In the genomic region with DNA sequence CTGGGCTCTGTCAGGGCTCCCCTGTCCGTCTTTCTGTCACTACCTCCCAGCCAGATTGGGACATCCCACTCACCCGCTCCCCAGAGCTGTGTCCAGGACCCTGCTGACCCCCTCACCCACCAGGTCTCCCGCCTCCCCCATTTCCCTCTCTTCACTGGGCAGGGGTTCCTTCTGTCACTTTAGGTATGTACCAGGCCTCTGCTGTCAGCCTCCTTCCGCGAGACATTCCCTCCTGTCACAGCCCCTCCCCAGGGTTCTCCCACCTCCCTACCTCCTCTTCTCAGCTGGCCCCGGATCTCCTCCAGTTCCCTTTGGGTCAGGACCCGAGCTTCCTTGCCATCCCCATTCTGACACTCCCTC, we compare ENCODE assay signal across 8 cellular contexts. TPM values are rescaled to one million over a fixed set of nuclear protein-coding genes. Genes with fewer than 3 reads are reported as not detected.
DNase-seq lines count a peak whose midpoint lies in the region; ATAC-seq, FAIRE-seq and TF ChIP-seq lines count a peak whose summit lies in the region.

No MANE protein-coding gene starts in this region.

- H3F3A ChIP-seq in DOHH2 (ENCODE audit: control insufficient read depth, insufficient read depth) = no peaks in the 10 kb centered on the region

- no peak for TF ChIP-seq CTCF in DOHH2 (IDR thresholded peaks at IDR 0.05; ENCODE audit: low read depth, low read length, poor library complexity, severe bottlenecking)
- no peak for TF ChIP-seq CTCF in Peyer's patch (IDR thresholded peaks at IDR 0.05)
- no peak for TF ChIP-seq CTCF in esophagus muscularis mucosa (IDR thresholded peaks at IDR 0.05)
- TF ChIP-seq CTCF in pancreas (IDR thresholded peaks at IDR 0.05) = no peak

- 4% methylated on average over 7 of the region's 7 CpGs for WGBS in esophagus muscularis mucosa
- WGBS in pancreas, 2 donors = 0 to 2% methylated on average over 7 of the region's 7 CpGs

- H3K36me3 ChIP-seq in DOHH2 (ENCODE audit: control insufficient read depth, low read length) (peaks cover 51% of the 10 kb centered on the region), Peyer's patch (peaks cover 0 to 20% (median 0%) of the 10 kb centered on the region in 3 donors), esophagus muscularis mucosa (peaks cover 0 to 32% (median 23%) of the 10 kb centered on the region in 4 donors), pancreas (peaks cover 0 to 14% (median 0%) of the 10 kb centered on the region in 3 donors)

- H3K27ac ChIP-seq in DOHH2 (ENCODE audit: low read depth, low read length) (peak overlapping the region; percentile 45), Peyer's patch (peak overlapping the region; percentile 65 to 83 (median 74)), esophagus muscularis mucosa (replicated peaks in 1 of 4) (peak overlapping the region; percentile 87 to 92 (median 88)), pancreas (peak overlapping the region in 1 of 4 donors; percentile 55)

- H3K4me2 ChIP-seq in DOHH2 (ENCODE audit: low read length) = peak overlapping the region; percentile 94

- ATAC-seq in pancreas = peak in 1 of 4 donors; percentile 0
- no peak for ATAC-seq in HG02885 (IDR thresholded peaks at IDR 0.05; ENCODE audit: poor library complexity, unreplicated experiment)

- no peak for FAIRE-seq in pancreas (lab: Jason Lieb, UNC)

- H3K79me2 ChIP-seq in DOHH2 (ENCODE audit: control insufficient read depth, low read length) = peaks cover 34% of the 10 kb centered on the region

- no peak for TF ChIP-seq EP300 in esophagus muscularis mucosa (IDR thresholded peaks at IDR 0.05)

- TF ChIP-seq POLR2A in Peyer's patch (IDR thresholded peaks at IDR 0.05) = no peak
- no peak for TF ChIP-seq POLR2A in esophagus muscularis mucosa (IDR thresholded peaks at IDR 0.05; ENCODE audit: low read depth)

- H4K20me1 ChIP-seq in DOHH2 (ENCODE audit: control insufficient read depth, insufficient read depth, low read depth, low read length) = no peaks in the 10 kb centered on the region

- H3K9me3 ChIP-seq in DOHH2 (ENCODE audit: control insufficient read depth, insufficient read depth, low read length) (no peaks in the 10 kb centered on the region), Peyer's patch (no peaks in the 10 kb centered on the region), esophagus muscularis mucosa (no peaks in the 10 kb centered on the region), pancreas (no peaks in the 10 kb centered on the region)

- peak overlapping the region; percentile 92 for H3K4me3 ChIP-seq in DOHH2 (ENCODE audit: low read length)
- peak overlapping the region; percentile 57 to 86 (median 72) for H3K4me3 ChIP-seq in Peyer's patch
- peak overlapping the region; percentile 61 to 78 (median 70) for H3K4me3 ChIP-seq in esophagus muscularis mucosa
- peak overlapping the region; percentile 56 to 91 (median 72) for H3K4me3 ChIP-seq in pancreas

- DNase-seq in Peyer's patch = no peak
- no peak for DNase-seq in esophagus muscularis mucosa (ENCODE audit: extremely low spot score)
- DNase-seq in pancreas = no peak
- DNase-seq in stimulated activated CD4-positive, alpha-beta T cell treated with anti-CD3 and anti-CD28 coated beads, Interleukin-12 subunit alpha, Interleukin-12 subunit beta, amount 100 ng/mL, for 4 hours = no peak
- no peak for DNase-seq in medulla oblongata (ENCODE audit: extremely low spot score)
- DNase-seq in putamen (ENCODE audit: low spot score) = no peak

- no peaks in the 10 kb centered on the region for H3K9me2 ChIP-seq in DOHH2 (replicated peaks; ENCODE audit: control insufficient read depth, low read length)

- H3K4me1 ChIP-seq in DOHH2 (ENCODE audit: control insufficient read depth, low read length) (peaks cover 35% of the 10 kb centered on the region), Peyer's patch (peaks cover 0 to 18% (median 8%) of the 10 kb centered on the region in 4 donors), esophagus muscularis mucosa (peaks cover 24 to 38% (median 31%) of the 10 kb centered on the region in 4 donors), pancreas (peaks cover 13 to 19% (median 16%) of the 10 kb centered on the region in 3 donors)

- H3K27me3 ChIP-seq in DOHH2 (ENCODE audit: control insufficient read depth, low read length) (no peaks in the 10 kb centered on the region; the same call in 1 of the 2 replicates), Peyer's patch (no peaks in the 10 kb centered on the region), esophagus muscularis mucosa (no peaks in the 10 kb centered on the region), pancreas (no peaks in the 10 kb centered on the region)

- intact Hi-C loops in esophagus muscularis mucosa (cut with DNase I) = loop anchor here (5.0 to 10.0 kb wide), 2 partner anchors 91 to 299 kb away; partner anchors contain the start of genes EXOSC3 and FBXO10
- intact Hi-C loops in pancreas (cut with DNase I) = loop anchor here in 1 of 3 donors (10.0 kb wide), 2 partner anchors 109 to 269 kb away; partner anchors contain the start of genes TOMM5 and TRMT10B

RNA-seq across cellular contexts. Expression of gene POLR1E, which starts 0.5 kb away (rescaled TPM):
- total RNA-seq in Peyer's patch (10 to 100 TPM in 1 of 4 donors, 1 to 10 TPM in 3; 4.0 to 21.5 (median 8.1) TPM), esophagus muscularis mucosa (10 to 100 TPM; 17.4 to 36.8 (median 24.5) TPM), pancreas (10 to 100 TPM; 15.8 to 30.1 (median 21.3) TPM)
- 10 to 100 TPM; 11.9 to 12.8 TPM for polyA plus RNA-seq in pancreas

RNA-seq across cellular contexts. Expression of gene ZBTB5, which starts 21.0 kb away (rescaled TPM):
- total RNA-seq in Peyer's patch (10 to 100 TPM in 3 of 4 donors, 1 to 10 TPM in 1; 9.1 to 15.1 (median 12.8) TPM), esophagus muscularis mucosa (10 to 100 TPM in 3 of 4 donors, 1 to 10 TPM in 1; 9.6 to 20.4 (median 12.6) TPM), pancreas (1 to 10 TPM; 4.2 to 7.5 (median 4.8) TPM)
- polyA plus RNA-seq in pancreas = 1 to 10 TPM; 2.8 to 4.9 TPM
